Comparison of ENCODE assay signal across 8 cellular contexts in genomic region chr16:71883849-71884638, GRCh38.
DNase-seq lines count a peak whose midpoint lies in the region; ATAC-seq lines count a peak whose summit lies in the region.

Gene ZNF821, minus strand, starts transcription at chr16:71884182. Its CDS starts 4,236 bp downstream, at chr16:71879946.

- DNase-seq in NCI-H2029 (lab: John Stamatoyannopoulos, UW): peak; percentile 48
- DNase-seq in NCI-H2029 treated with DMSO at 0.1 percent for 48 hours (lab: John Stamatoyannopoulos, UW): no peak
- DNase-seq in NCI-H2171 (lab: John Stamatoyannopoulos, UW): peak; percentile 88
- peak; percentile 30 to 54 (median 44) for DNase-seq in activated CD4-positive, CD25-positive, alpha-beta regulatory T cell (lab: John Stamatoyannopoulos, UW)
- DNase-seq in central memory CD4-positive, alpha-beta T cell: peak; percentile 77
- peak; percentile 89 for DNase-seq in islet precursor cell
- DNase-seq in stimulated activated CD4-positive, alpha-beta T cell treated with anti-CD3 and anti-CD28 coated beads, Interleukin-12 subunit alpha, Interleukin-12 subunit beta, amount 100 ng/mL, for 4 hours: peak; percentile 70

- peak; percentile 70 for ATAC-seq in HG02885 (IDR thresholded peaks at IDR 0.05; ENCODE audit: poor library complexity, unreplicated experiment)
